ENCODE assay signal across 18 cellular contexts in genomic region chr14:90629471-90629870, GRCh38.
A peak's percentile ranks its signal among the peaks of the same experiment; 100 is the strongest.
DNase-seq lines count a peak whose midpoint lies in the region; ATAC-seq and TF ChIP-seq lines count a peak whose summit lies in the region.
"Had no signal": no experiment of that assay in that cellular context is flagged by ENCODE, and none has a peak within 500 bp of the region (broad histone marks: within the 10 kb centered on the region; RNA-seq: fewer than 3 reads in every experiment).

No MANE protein-coding gene starts in this region.

- BruUV-seq in PC-3 (replicated peaks; lab: Mats Ljungman, UMichigan) = no TSS peak

- H3K9me2 ChIP-seq in PC-3 (replicated peaks; ENCODE audit: low read length) (no peaks in the 10 kb centered on the region), hepatocyte (replicated peaks; ENCODE audit: insufficient read depth) (no peaks in the 10 kb centered on the region)

- H3K27me3 Mint-ChIP-seq in activated CD8-positive, alpha-beta T cell treated with anti-CD3 and anti-CD28 coated beads for 36 hours = no peaks in the 10 kb centered on the region
- H3K27me3 Mint-ChIP-seq: activated naive CD8-positive, alpha-beta T cell treated with anti-CD3 and anti-CD28 coated beads for 36 hours; naive thymus-derived CD4-positive, alpha-beta T cell; stimulated activated naive B cell treated with anti-CD40 and anti-IgM and Interleukin-4, amounts not matched to agents 10 μg/mL and 1 μg/mL and 100 μg/mL, for 72 hours; T-cell had no signal

- no peak overlapping the region for H3K4me3 Mint-ChIP-seq in stimulated activated effector memory CD8-positive, alpha-beta T cell treated with anti-CD3 and anti-CD28 coated beads, Interleukin-12 subunit alpha, Interleukin-12 subunit beta, amount 100 ng/mL, for 72 hours
- H3K4me3 Mint-ChIP-seq in activated CD8-positive, alpha-beta T cell treated with anti-CD3 and anti-CD28 coated beads for 36 hours = no peak overlapping the region
- H3K4me3 Mint-ChIP-seq: activated B cell treated with CpG ODN at 0.5 μM for 24 hours; activated naive CD8-positive, alpha-beta T cell treated with anti-CD3 and anti-CD28 coated beads for 36 hours; activated T-helper 1 cell treated with anti-CD3 and anti-CD28 coated beads, Interleukin-12 subunit alpha, Interleukin-12 subunit beta, Interleukin-2, Interleukin-4 antibody, amounts not matched to agents 30 ng/mL and 10 ng/mL and 1 ng/mL, durations not matched to agents 14 hours and 24 hours and 36 hours; naive thymus-derived CD4-positive, alpha-beta T cell; stimulated activated naive B cell treated with anti-CD40 and anti-IgM and Interleukin-4, amounts not matched to agents 10 μg/mL and 1 μg/mL and 100 μg/mL, for 72 hours; T-cell had no signal

- H3K27ac ChIP-seq in PC-3 (ENCODE audit: low read length) (no peak overlapping the region), hepatocyte (peak overlapping the region; percentile 43), gastrocnemius medialis (peak overlapping the region; percentile 21 to 95 (median 90))

- no peaks in the 10 kb centered on the region for H3K36me3 ChIP-seq in PC-3 (ENCODE audit: low read depth, low read length)
- no peaks in the 10 kb centered on the region for H3K36me3 ChIP-seq in hepatocyte (replicated peaks; ENCODE audit: insufficient read depth, low read depth)
- H3K36me3 ChIP-seq in gastrocnemius medialis = no peaks in the 10 kb centered on the region

- H3K27ac Mint-ChIP-seq in stimulated activated effector memory CD8-positive, alpha-beta T cell treated with anti-CD3 and anti-CD28 coated beads, Interleukin-12 subunit alpha, Interleukin-12 subunit beta, amount 100 ng/mL, for 72 hours = no peak overlapping the region
- H3K27ac Mint-ChIP-seq in activated CD8-positive, alpha-beta T cell treated with anti-CD3 and anti-CD28 coated beads for 36 hours = no peak overlapping the region
- H3K27ac Mint-ChIP-seq: activated B cell treated with CpG ODN at 0.5 μM for 24 hours; activated naive CD8-positive, alpha-beta T cell treated with anti-CD3 and anti-CD28 coated beads for 36 hours; activated T-helper 1 cell treated with anti-CD3 and anti-CD28 coated beads, Interleukin-12 subunit alpha, Interleukin-12 subunit beta, Interleukin-2, Interleukin-4 antibody, amounts not matched to agents 30 ng/mL and 10 ng/mL and 1 ng/mL, durations not matched to agents 14 hours and 24 hours and 36 hours; naive thymus-derived CD4-positive, alpha-beta T cell; stimulated activated naive B cell treated with anti-CD40 and anti-IgM and Interleukin-4, amounts not matched to agents 10 μg/mL and 1 μg/mL and 100 μg/mL, for 72 hours; T-cell had no signal

- H3K9me3 ChIP-seq in PC-3 (ENCODE audit: low read length) = no peaks in the 10 kb centered on the region
- H3K9me3 ChIP-seq in hepatocyte (ENCODE audit: low read depth) = no peaks in the 10 kb centered on the region
- no peaks in the 10 kb centered on the region for H3K9me3 ChIP-seq in gastrocnemius medialis

- H3K4me1 ChIP-seq in PC-3 (ENCODE audit: insufficient read depth, low read length) = peaks cover 19% of the 10 kb centered on the region
- H3K4me1 ChIP-seq in hepatocyte (ENCODE audit: insufficient read depth) = peaks cover 20% of the 10 kb centered on the region
- H3K4me1 ChIP-seq in gastrocnemius medialis = peaks cover 51 to 66% of the 10 kb centered on the region in 2 donors

- peak; percentile 64 for ATAC-seq in PC-3
- no peak for ATAC-seq in gastrocnemius medialis
- ATAC-seq in stimulated activated effector memory CD8-positive, alpha-beta T cell treated with anti-CD3 and anti-CD28 coated beads, Interleukin-12 subunit alpha, Interleukin-12 subunit beta, amount 100 ng/mL, for 72 hours = no peak
- ATAC-seq in activated CD8-positive, alpha-beta T cell treated with anti-CD3 and anti-CD28 coated beads for 36 hours = no peak
- ATAC-seq in GM21528 (IDR thresholded peaks at IDR 0.05; ENCODE audit: low FRiP score, unreplicated experiment) = no peak
- ATAC-seq: stimulated activated naive B cell treated with anti-CD40 and anti-IgM and Interleukin-4, amounts not matched to agents 10 μg/mL and 1 μg/mL and 100 μg/mL, for 72 hours; T-cell had no signal

- CTCF ChIA-PET in PC-3 (lab: Charles Lee) = no interaction called here
- CTCF ChIA-PET in activated CD8-positive, alpha-beta T cell treated with anti-CD3 and anti-CD28 coated beads for 36 hours (lab: Charles Lee) = no interaction called here

- TF ChIP-seq POLR2A in gastrocnemius medialis (IDR thresholded peaks at IDR 0.05) = no peak

- WGBS in hepatocyte (ENCODE audit: low lambda C conversion rate, missing lambda C conversion rate) = 72% methylated on average over 9 of the region's 9 CpGs

- H2AFZ ChIP-seq in PC-3 (ENCODE audit: low read length) (no peak overlapping the region), hepatocyte (no peak overlapping the region)

- in situ Hi-C loops in gastrocnemius medialis (cut with MboI; ENCODE audit: low sequenced_read_pairs in 4 of 4) = loop anchor here in 2 of 4 donors (5.0 to 10.0 kb wide), 2 partner anchors 45 to 48 kb away; no protein-coding TSS in a partner anchor

- intact Hi-C loops in PC-3 (cut with micrococcal nuclease) = no loop called here
- intact Hi-C loops in gastrocnemius medialis (cut with DNase I; ENCODE audit: low total_unique reads) = loop anchor here (5.0 kb wide), 2 partner anchors 128 to 247 kb away; no protein-coding TSS in a partner anchor
- intact Hi-C loops in activated CD8-positive, alpha-beta T cell treated with anti-CD3 and anti-CD28 coated beads for 36 hours (cut with micrococcal nuclease) = no loop called here

- H3K4me3 ChIP-seq in PC-3 (ENCODE audit: low read length) (no peak overlapping the region), hepatocyte (no peak overlapping the region), gastrocnemius medialis (no peak overlapping the region)

- H3K4me1 Mint-ChIP-seq in stimulated activated effector memory CD8-positive, alpha-beta T cell treated with anti-CD3 and anti-CD28 coated beads, Interleukin-12 subunit alpha, Interleukin-12 subunit beta, amount 100 ng/mL, for 72 hours = no peaks in the 10 kb centered on the region
- H3K4me1 Mint-ChIP-seq in activated CD8-positive, alpha-beta T cell treated with anti-CD3 and anti-CD28 coated beads for 36 hours (ENCODE audit: low read depth) = peaks cover 3% of the 10 kb centered on the region
- H3K4me1 Mint-ChIP-seq: T-cell had no signal

- H3K79me2 ChIP-seq in PC-3 (ENCODE audit: low read length) (no peaks in the 10 kb centered on the region), hepatocyte (no peaks in the 10 kb centered on the region)

- H4K20me1 ChIP-seq in PC-3 (ENCODE audit: low read length) = no peaks in the 10 kb centered on the region
- H4K20me1 ChIP-seq in hepatocyte (ENCODE audit: insufficient read depth, poor library complexity, severe bottlenecking) = no peaks in the 10 kb centered on the region

- no peak overlapping the region for H3K4me2 ChIP-seq in PC-3 (ENCODE audit: low read length)
- H3K4me2 ChIP-seq in hepatocyte = peak overlapping the region; percentile 38

- no peaks in the 10 kb centered on the region for H3K27me3 ChIP-seq in PC-3 (ENCODE audit: low read length)
- no peaks in the 10 kb centered on the region for H3K27me3 ChIP-seq in hepatocyte
- H3K27me3 ChIP-seq in gastrocnemius medialis = no peaks in the 10 kb centered on the region

- H3K9ac ChIP-seq in PC-3 (ENCODE audit: low read length) = no peak overlapping the region

- POLR2A ChIA-PET in PC-3 (lab: Charles Lee; ENCODE audit: unreplicated experiment) = no interaction called here
- POLR2A ChIA-PET in activated CD8-positive, alpha-beta T cell treated with anti-CD3 and anti-CD28 coated beads for 36 hours (lab: Charles Lee) = no interaction called here

- no peaks in the 10 kb centered on the region for H3K36me3 Mint-ChIP-seq in stimulated activated effector memory CD8-positive, alpha-beta T cell treated with anti-CD3 and anti-CD28 coated beads, Interleukin-12 subunit alpha, Interleukin-12 subunit beta, amount 100 ng/mL, for 72 hours
- no peaks in the 10 kb centered on the region for H3K36me3 Mint-ChIP-seq in activated CD8-positive, alpha-beta T cell treated with anti-CD3 and anti-CD28 coated beads for 36 hours (ENCODE audit: low read depth)
- H3K36me3 Mint-ChIP-seq: activated naive CD8-positive, alpha-beta T cell treated with anti-CD3 and anti-CD28 coated beads for 36 hours; naive thymus-derived CD4-positive, alpha-beta T cell; stimulated activated naive B cell treated with anti-CD40 and anti-IgM and Interleukin-4, amounts not matched to agents 10 μg/mL and 1 μg/mL and 100 μg/mL, for 72 hours; T-cell had no signal

- DNase-seq in DMS79 (lab: John Stamatoyannopoulos, UW) (peak; percentile 84), PC-3 (no peak), hepatocyte (ENCODE audit: low spot score) (peak; percentile 30), gastrocnemius medialis (no peak), COR-L47 (lab: John Stamatoyannopoulos, UW) (no peak)
- no peak for DNase-seq in stimulated activated effector memory CD8-positive, alpha-beta T cell treated with anti-CD3 and anti-CD28 coated beads, Interleukin-12 subunit alpha, Interleukin-12 subunit beta, amount 100 ng/mL, for 72 hours (ENCODE audit: low spot score in 2 of 2)
- no peak for DNase-seq in activated CD8-positive, alpha-beta T cell treated with anti-CD3 and anti-CD28 coated beads for 36 hours
- DNase-seq: ACHN; activated B cell treated with CpG ODN at 0.5 μM for 24 hours; activated naive CD8-positive, alpha-beta T cell treated with anti-CD3 and anti-CD28 coated beads for 36 hours; naive thymus-derived CD4-positive, alpha-beta T cell; NCI-H1930; SHP77 treated with DMSO at 0.1 percent for 48 hours; stimulated activated naive B cell treated with anti-CD40 and anti-IgM and Interleukin-4, amounts not matched to agents 10 μg/mL and 1 μg/mL and 100 μg/mL, for 72 hours; T-cell; trophoblast cell had no signal

- H3K9me3 Mint-ChIP-seq in stimulated activated effector memory CD8-positive, alpha-beta T cell treated with anti-CD3 and anti-CD28 coated beads, Interleukin-12 subunit alpha, Interleukin-12 subunit beta, amount 100 ng/mL, for 72 hours = no peaks in the 10 kb centered on the region
- no peaks in the 10 kb centered on the region for H3K9me3 Mint-ChIP-seq in activated CD8-positive, alpha-beta T cell treated with anti-CD3 and anti-CD28 coated beads for 36 hours
- H3K9me3 Mint-ChIP-seq: activated B cell treated with CpG ODN at 0.5 μM for 24 hours; activated naive CD8-positive, alpha-beta T cell treated with anti-CD3 and anti-CD28 coated beads for 36 hours; activated T-helper 1 cell treated with anti-CD3 and anti-CD28 coated beads, Interleukin-12 subunit alpha, Interleukin-12 subunit beta, Interleukin-2, Interleukin-4 antibody, amounts not matched to agents 30 ng/mL and 10 ng/mL and 1 ng/mL, durations not matched to agents 14 hours and 24 hours and 36 hours; stimulated activated naive B cell treated with anti-CD40 and anti-IgM and Interleukin-4, amounts not matched to agents 10 μg/mL and 1 μg/mL and 100 μg/mL, for 72 hours; T-cell had no signal

- TF ChIP-seq CTCF in PC-3 (conservative IDR thresholded peaks at IDR 0.05; ENCODE audit: low read depth, low read length) (no peak), hepatocyte (IDR thresholded peaks at IDR 0.05; ENCODE audit: poor library complexity) (no peak), gastrocnemius medialis (IDR thresholded peaks at IDR 0.05 in 4 of 5, conservative IDR thresholded peaks at IDR 0.05 in 1 of 5) (no peak)
- no peak for TF ChIP-seq CTCF in activated CD8-positive, alpha-beta T cell treated with anti-CD3 and anti-CD28 coated beads for 36 hours (IDR thresholded peaks at IDR 0.05)

- H3F3A ChIP-seq in PC-3 (ENCODE audit: low read length, unreplicated experiment) = no peaks in the 10 kb centered on the region

Comparison
In these comparisons a context has a peak if more than half of its experiments do, and no peak if none do; other contexts are left out.
1. DNase-seq: peak in DMS79 (single experiment) and hepatocyte (single experiment); none in PC-3 (single experiment), gastrocnemius medialis (0 of 2), COR-L47 (single experiment), stimulated activated effector memory CD8-positive, alpha-beta T cell treated with anti-CD3 and anti-CD28 coated beads, Interleukin-12 subunit alpha, Interleukin-12 subunit beta, amount 100 ng/mL, for 72 hours (0 of 2) and activated CD8-positive, alpha-beta T cell treated with anti-CD3 and anti-CD28 coated beads for 36 hours (single experiment).